ENCODE assay signal across 8 cellular contexts in the genomic region with DNA sequence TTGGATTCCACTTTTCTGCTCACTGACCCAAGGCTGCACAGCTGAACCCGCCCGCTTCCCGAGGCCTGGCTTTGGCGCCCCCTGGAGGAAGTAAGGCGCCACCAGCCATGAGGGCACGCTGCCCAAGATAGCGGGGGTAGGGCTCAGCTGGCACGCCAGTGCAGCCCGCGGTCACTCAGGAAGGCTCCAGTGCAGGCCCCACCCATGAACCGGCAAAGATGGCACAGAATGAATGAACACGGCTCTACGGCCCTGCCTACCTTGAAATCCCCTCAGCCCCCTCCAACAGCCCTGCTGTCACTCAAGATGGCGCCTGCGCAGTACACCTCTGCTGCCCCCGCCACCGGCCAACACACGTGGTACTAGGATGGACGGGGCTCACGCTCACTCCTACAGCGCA. TPM values are rescaled to one million over a fixed set of nuclear protein-coding genes. Genes with fewer than 3 reads are reported as not detected.
A peak's percentile ranks its signal among the peaks of the same experiment; 100 is the strongest.
DNase-seq lines count a peak whose midpoint lies in the region; ATAC-seq and TF ChIP-seq lines count a peak whose summit lies in the region.

No MANE protein-coding gene starts in this region.

- H3K4me1 Mint-ChIP-seq in glutamatergic neuron (ENCODE audit: low read depth, unreplicated experiment) = peaks cover 2% of the 10 kb centered on the region

- H3K4me2 ChIP-seq in trophoblast cell (ENCODE audit: low read length) = peak overlapping the region; percentile 83

- peaks cover 18% of the 10 kb centered on the region for H3K36me3 Mint-ChIP-seq in glutamatergic neuron (ENCODE audit: unreplicated experiment)

- H3K4me3 ChIP-seq in trophoblast cell (ENCODE audit: low read depth, low read length) = peak overlapping the region; percentile 67

- no peak overlapping the region for H3K14ac ChIP-seq in trophoblast cell (ENCODE audit: low read length)

- no peak overlapping the region for H2BK5ac ChIP-seq in trophoblast cell (ENCODE audit: low read depth, low read length, poor library complexity)

- DNase-seq in DMS 273 (lab: John Stamatoyannopoulos, UW; ENCODE audit: unreplicated experiment) (peak; percentile 90), RPMI7951 (ENCODE audit: low read depth) (peak; percentile 37), glutamatergic neuron (peak; percentile 80), trophoblast cell (peak; percentile 59 to 73), iPS-NIHi11 (ENCODE audit: low spot score) (no peak), NCI-H2081 treated with DMSO at 0.1 percent for 48 hours (lab: John Stamatoyannopoulos, UW) (no peak), HuH-7 (ENCODE audit: low spot score) (no peak)

- no peak overlapping the region for H2BK12ac ChIP-seq in trophoblast cell (ENCODE audit: low read length)

- no peak overlapping the region for H3K18ac ChIP-seq in trophoblast cell (ENCODE audit: low read length)

- no peak overlapping the region for H3K27ac ChIP-seq in trophoblast cell (ENCODE audit: low read depth, low read length)

- TF ChIP-seq CTCF in glutamatergic neuron (IDR thresholded peaks at IDR 0.05; ENCODE audit: partially characterized antibody, unreplicated experiment) = peak; percentile 71

- no peak overlapping the region for H2BK120ac ChIP-seq in trophoblast cell (ENCODE audit: insufficient read depth, low read length, poor library complexity)

- H3K79me2 ChIP-seq in trophoblast cell (ENCODE audit: control insufficient read depth, insufficient read depth, low read length, poor library complexity) = no peaks in the 10 kb centered on the region

- WGBS in trophoblast cell (ENCODE audit: extremely low coverage, insufficient coverage, insufficient read length) = no CpG with 5 or more reads among the region's 21 CpGs

- H3K4ac ChIP-seq in trophoblast cell (ENCODE audit: low read depth, low read length) = no peak overlapping the region

- peaks cover 2% of the 10 kb centered on the region for H3K79me1 ChIP-seq in trophoblast cell (ENCODE audit: low read length)

- no peak overlapping the region for H4K12ac ChIP-seq in trophoblast cell (ENCODE audit: low read depth, low read length)

- H3K9ac ChIP-seq in trophoblast cell (ENCODE audit: low read length) = no peak overlapping the region

- no peak overlapping the region for H4K91ac ChIP-seq in trophoblast cell (ENCODE audit: low read depth, low read length)

- no peaks in the 10 kb centered on the region for H3K4me1 ChIP-seq in trophoblast cell (ENCODE audit: control insufficient read depth in 1 of 2, insufficient read depth in 2 of 2, low read length in 2 of 2)

- H3K27me3 ChIP-seq in trophoblast cell (ENCODE audit: insufficient read depth, low read length) = no peaks in the 10 kb centered on the region

- peaks cover 42% of the 10 kb centered on the region for H3K9me3 ChIP-seq in trophoblast cell (ENCODE audit: insufficient read depth, low read depth, low read length)

- peak overlapping the region; percentile 92 for H3K4me3 Mint-ChIP-seq in glutamatergic neuron (ENCODE audit: unreplicated experiment)

- no peak overlapping the region for H4K8ac ChIP-seq in trophoblast cell (ENCODE audit: low read depth, low read length)

- peak overlapping the region; percentile 24 for H2AFZ ChIP-seq in trophoblast cell (ENCODE audit: insufficient read depth, low read length, poor library complexity)

- H2AK5ac ChIP-seq in trophoblast cell (ENCODE audit: low read length) = no peak overlapping the region

- H3K27ac Mint-ChIP-seq in glutamatergic neuron (ENCODE audit: unreplicated experiment) = peak overlapping the region; percentile 99

- ATAC-seq in GM21737 (IDR thresholded peaks at IDR 0.05; ENCODE audit: unreplicated experiment) = no peak

- peaks cover 27% of the 10 kb centered on the region for H3K9me3 Mint-ChIP-seq in glutamatergic neuron (ENCODE audit: unreplicated experiment)

- H3K27me3 Mint-ChIP-seq in glutamatergic neuron (ENCODE audit: unreplicated experiment) = peaks cover 14% of the 10 kb centered on the region

- H3K36me3 ChIP-seq in trophoblast cell (ENCODE audit: control insufficient read depth in 1 of 2, insufficient read depth in 2 of 2, low read length in 2 of 2) = peaks cover 0 to 4% of the 10 kb centered on the region in 2 experiments

- H3K23ac ChIP-seq in trophoblast cell (ENCODE audit: low read length) = no peak overlapping the region

RNA-seq across cellular contexts. Expression of a gene that starts 3.0 kb away (rescaled TPM):
- 0.36 and 0.59 TPM in 2 replicates for total RNA-seq in RPMI7951 (2014; rRNA removed; shearing (Covaris generic))
- total RNA-seq in glutamatergic neuron (ENCODE audit: unreplicated experiment) = 11.6 TPM
- 33.6 and 35.1 TPM in 2 replicates for polyA plus RNA-seq in trophoblast cell (2013)

RNA-seq across cellular contexts. Expression of a gene that starts 3.0 kb away (rescaled TPM):
- total RNA-seq in RPMI7951 (2014; rRNA removed; shearing (Covaris generic)) = 0.24 TPM in 1 of 2 replicates, not detected in the other
- total RNA-seq in glutamatergic neuron (ENCODE audit: unreplicated experiment) = not detected
- 0.64 and 0.85 TPM in 2 replicates for polyA plus RNA-seq in trophoblast cell (2013)

Comparison
In these comparisons a context has a peak if more than half of its experiments do, and no peak if none do; other contexts are left out.
1. DNase-seq: peak in DMS 273 (single experiment), RPMI7951 (single experiment), glutamatergic neuron (single experiment) and trophoblast cell (2 of 2); none in iPS-NIHi11 (single experiment), NCI-H2081 treated with DMSO at 0.1 percent for 48 hours (single experiment) and HuH-7 (single experiment).